1 cellular context compared by ENCODE assay signal in genomic region chr13:64725492-64725891, GRCh38.
TF ChIP-seq lines count a peak whose summit lies in the region.

No MANE protein-coding gene starts in this region.

TF ChIP-seq in SK-N-SH, 30 proteins besides CTCF, POLR2A, EP300 and RAD21 (continued from another document):
- no peak for TF ChIP-seq YY1 (IDR thresholded peaks at IDR 0.05; ENCODE audit: low read depth)
- no peak for TF ChIP-seq USF1 (IDR thresholded peaks at IDR 0.05; ENCODE audit: borderline replicate concordance, low read depth)
- no peak for TF ChIP-seq TAF1 (IDR thresholded peaks at IDR 0.05; ENCODE audit: borderline replicate concordance, low read depth, low read length)
- no peak for TF ChIP-seq GABPA (IDR thresholded peaks at IDR 0.05; ENCODE audit: low read depth)
- no peak for TF ChIP-seq SIN3A (IDR thresholded peaks at IDR 0.05; ENCODE audit: borderline replicate concordance, low read depth, low read length)
- TF ChIP-seq FOSL2 (IDR thresholded peaks at IDR 0.05; ENCODE audit: borderline replicate concordance, low read depth), result no peak
- TF ChIP-seq TEAD4 (IDR thresholded peaks at IDR 0.05; ENCODE audit: borderline replicate concordance, insufficient read depth), result no peak
- TF ChIP-seq RXRA (IDR thresholded peaks at IDR 0.05; ENCODE audit: borderline replicate concordance, low read depth), result no peak
- no peak for TF ChIP-seq MAX (IDR thresholded peaks at IDR 0.05; ENCODE audit: low read depth)
- no peak for TF ChIP-seq NFIC (IDR thresholded peaks at IDR 0.05; ENCODE audit: borderline replicate concordance)
